Comparison of ENCODE assay signal across 8 cellular contexts in genomic region chr9:91711755-91712591, GRCh38.
DNase-seq lines count a peak whose midpoint lies in the region; ATAC-seq and TF ChIP-seq lines count a peak whose summit lies in the region.

No MANE protein-coding gene starts in this region.

- no peaks in the 10 kb centered on the region for H3K36me3 Mint-ChIP-seq in endothelial cell (ENCODE audit: low read depth, unreplicated experiment)

- H3K27ac Mint-ChIP-seq in endothelial cell (ENCODE audit: unreplicated experiment): no peak overlapping the region

- peak; percentile 92 for ATAC-seq in HG03045 (IDR thresholded peaks at IDR 0.05; ENCODE audit: unreplicated experiment)

- H3K4me3 ChIP-seq in choroid plexus epithelial cell (ENCODE audit: low read depth, low read length): no peak overlapping the region

- no peaks in the 10 kb centered on the region for H3K4me1 Mint-ChIP-seq in endothelial cell (ENCODE audit: unreplicated experiment)

- peaks cover 2% of the 10 kb centered on the region for H3K27me3 Mint-ChIP-seq in endothelial cell (ENCODE audit: unreplicated experiment)

- TF ChIP-seq CTCF in choroid plexus epithelial cell (conservative IDR thresholded peaks at IDR 0.05; ENCODE audit: low read depth, low read length) (no peak), endothelial cell (IDR thresholded peaks at IDR 0.05; ENCODE audit: unreplicated experiment) (no peak)

- DNase-seq in NK-92 treated with Interleukin-12 subunit alpha and Interleukin-12 subunit beta, amount 100 ng/mL, for 24 hours (lab: John Stamatoyannopoulos, UW): peak; percentile 70
- no peak for DNase-seq in NK-92 (lab: John Stamatoyannopoulos, UW; ENCODE audit: unreplicated experiment)
- DNase-seq in SKM-1 treated with dmso at 0.1 percent for 144 hours (lab: John Stamatoyannopoulos, UW; ENCODE audit: unreplicated experiment): peak; percentile 43
- DNase-seq in choroid plexus epithelial cell (ENCODE audit: low read depth): peak; percentile 53
- peak; percentile 20 to 53 for DNase-seq in stimulated activated CD8-positive, alpha-beta memory T cell treated with anti-CD3 and anti-CD28 coated beads, Interleukin-15, amount 100 ng/mL, for 4 hours (ENCODE audit: low read depth in 2 of 2)
- DNase-seq in DMS53 (lab: John Stamatoyannopoulos, UW): no peak
- DNase-seq in endothelial cell (ENCODE audit: low spot score): no peak

- no peaks in the 10 kb centered on the region for H3K9me3 Mint-ChIP-seq in endothelial cell (ENCODE audit: unreplicated experiment)

- no peak overlapping the region for H3K4me3 Mint-ChIP-seq in endothelial cell (ENCODE audit: unreplicated experiment)

Comparison
In these comparisons a context has a peak if more than half of its experiments do, and no peak if none do; other contexts are left out.
1. DNase-seq: peak in NK-92 treated with Interleukin-12 subunit alpha and Interleukin-12 subunit beta, amount 100 ng/mL, for 24 hours (single experiment), SKM-1 treated with dmso at 0.1 percent for 144 hours (single experiment), choroid plexus epithelial cell (single experiment) and stimulated activated CD8-positive, alpha-beta memory T cell treated with anti-CD3 and anti-CD28 coated beads, Interleukin-15, amount 100 ng/mL, for 4 hours (2 of 2); none in NK-92 (single experiment), DMS53 (single experiment) and endothelial cell (single experiment).